In genomic region chr10:34423607-34424325, GRCh38 we compare ENCODE assay signal across 23 cellular contexts.
A peak's percentile ranks its signal among the peaks of the same experiment; 100 is the strongest.
DNase-seq lines count a peak whose midpoint lies in the region; ATAC-seq, FAIRE-seq and TF ChIP-seq lines count a peak whose summit lies in the region.
"Had no signal": no experiment of that assay in that cellular context is flagged by ENCODE, and none has a peak within 500 bp of the region (broad histone marks: within the 10 kb centered on the region; RNA-seq: fewer than 3 reads in every experiment).

No MANE protein-coding gene starts in this region.

- H3K4me3 ChIP-seq in HepG2 (replicated peaks in 1 of 3; ENCODE audit: insufficient read depth in 1 of 3, low read depth in 2 of 3, low read length in 3 of 3) (no peak overlapping the region), right lobe of liver (no peak overlapping the region), K562 (no peak overlapping the region), kidney (ENCODE audit: low read length in 2 of 2) (no peak overlapping the region)
- H3K4me3 ChIP-seq: BLaER1 treated with 17β-estradiol and CSF1 and Interleukin-3, amounts not matched to agents 10 nM and 100 nM; GM23248 had no signal

- peaks cover 31% of the 10 kb centered on the region for H3K4me1 ChIP-seq in HepG2 (ENCODE audit: insufficient read depth, low read length)
- no peaks in the 10 kb centered on the region for H3K4me1 ChIP-seq in right lobe of liver
- H3K4me1 ChIP-seq in K562 (replicated peaks in 1 of 2; ENCODE audit: control insufficient read depth in 2 of 2, insufficient read depth in 2 of 2, low read length in 2 of 2) = no peaks in the 10 kb centered on the region
- H3K4me1 ChIP-seq in kidney (ENCODE audit: control insufficient read depth in 1 of 2, insufficient read depth in 1 of 2, low read depth in 1 of 2, low read length in 2 of 2) = no peaks in the 10 kb centered on the region
- H3K4me1 ChIP-seq: BLaER1 treated with 17β-estradiol and CSF1 and Interleukin-3, amounts not matched to agents 10 nM and 100 nM had no signal

- no peaks in the 10 kb centered on the region for H3K9me3 Mint-ChIP-seq in stimulated activated naive B cell treated with anti-CD40 and anti-IgM and Interleukin-4, amounts not matched to agents 10 μg/mL and 1 μg/mL and 100 μg/mL, for 72 hours
- H3K9me3 Mint-ChIP-seq: CD4-positive, alpha-beta memory T cell; H9 had no signal

- 97% methylated on average over 2 of the region's 2 CpGs for WGBS in HepG2 (ENCODE audit: low lambda C conversion rate)
- 64% methylated on average over 2 of the region's 2 CpGs for WGBS in right lobe of liver (ENCODE audit: insufficient coverage, low coverage, low lambda C conversion rate, missing lambda C conversion rate)
- 15% methylated on average over 2 of the region's 2 CpGs for WGBS in K562 (ENCODE audit: insufficient coverage, low coverage, missing lambda C conversion rate)

- DNase-seq in HepG2 (ENCODE audit: low spot score) (no peak), right lobe of liver (no peak), K562 (ENCODE audit: extremely low read depth in 1 of 4, low spot score in 3 of 4) (no peak), kidney (no peak), NCI-H446 (lab: John Stamatoyannopoulos, UW) (no peak)
- no peak for DNase-seq in stimulated activated naive B cell treated with anti-CD40 and anti-IgM and Interleukin-4, amounts not matched to agents 10 μg/mL and 1 μg/mL and 100 μg/mL, for 72 hours
- DNase-seq in stimulated activated CD4-positive, alpha-beta T cell treated with anti-CD3 and anti-CD28 coated beads, Interleukin-12 subunit alpha, Interleukin-12 subunit beta, amount 100 ng/mL, for 4 hours = no peak
- DNase-seq: ACHN; AML-193; BE2C; Calu3; CD4-positive, alpha-beta memory T cell; COR-L47; DMS53; DMS79 treated with DMSO at 0.1 percent for 48 hours; H9 had no signal

- H3K27me3 ChIP-seq in HepG2 (ENCODE audit: control insufficient read depth in 1 of 2, insufficient read depth in 2 of 2, low read length in 2 of 2) = no peaks in the 10 kb centered on the region
- H3K27me3 ChIP-seq in right lobe of liver = no peaks in the 10 kb centered on the region
- no peaks in the 10 kb centered on the region for H3K27me3 ChIP-seq in K562 (ENCODE audit: control insufficient read depth in 2 of 2, insufficient read depth in 2 of 2, low read length in 2 of 2)
- H3K27me3 ChIP-seq: BE2C; BLaER1 treated with 17β-estradiol and CSF1 and Interleukin-3, amounts not matched to agents 10 nM and 100 nM had no signal

- ATAC-seq in HepG2 = no peak
- ATAC-seq in right lobe of liver = no peak
- no peak for ATAC-seq in K562
- no peak for ATAC-seq in stimulated activated naive B cell treated with anti-CD40 and anti-IgM and Interleukin-4, amounts not matched to agents 10 μg/mL and 1 μg/mL and 100 μg/mL, for 72 hours (replicated peaks)
- ATAC-seq: HCT116 had no signal

- CTCF ChIA-PET in HepG2 (lab: Yijun Ruan, JAX; ENCODE audit: low intra/inter-chr PET ratio, low total read pairs) (no interaction called here), K562 (lab: Yijun Ruan, JAX; ENCODE audit: low intra/inter-chr PET ratio) (no interaction called here)

- H3K36me3 ChIP-seq in HepG2 (replicated peaks in 1 of 2; ENCODE audit: control insufficient read depth in 1 of 2, insufficient read depth in 2 of 2, low read length in 2 of 2) = no peaks in the 10 kb centered on the region
- no peaks in the 10 kb centered on the region for H3K36me3 ChIP-seq in right lobe of liver
- no peaks in the 10 kb centered on the region for H3K36me3 ChIP-seq in K562 (ENCODE audit: control insufficient read depth, insufficient read depth, low read length)
- no peaks in the 10 kb centered on the region for H3K36me3 ChIP-seq in kidney (ENCODE audit: control insufficient read depth in 1 of 2, insufficient read depth in 2 of 2, low read length in 2 of 2)
- H3K36me3 ChIP-seq: BE2C; BLaER1 treated with 17β-estradiol and CSF1 and Interleukin-3, amounts not matched to agents 10 nM and 100 nM had no signal

- H3K9ac ChIP-seq in HepG2 (ENCODE audit: insufficient read depth, low read depth, low read length) (no peak overlapping the region), K562 (ENCODE audit: insufficient read depth in 1 of 2, low read depth in 2 of 2, low read length in 2 of 2) (no peak overlapping the region), kidney (ENCODE audit: low read length in 2 of 2) (no peak overlapping the region)
- H3K9ac ChIP-seq: BLaER1 treated with 17β-estradiol and CSF1 and Interleukin-3, amounts not matched to agents 10 nM and 100 nM; GM23248 had no signal

- in situ Hi-C loops in HepG2 (cut with HindIII; ENCODE audit: extremely low pct_ligation_motif_present, low pct_unique_long_range_greater_than_20kb) (no loop called here), K562 (cut with MboI) (no loop called here)

- TF ChIP-seq EP300 in HepG2 (IDR thresholded peaks at IDR 0.05; ENCODE audit: low read depth in 2 of 2, low read length in 2 of 2) = no peak
- no peak for TF ChIP-seq EP300 in HepG2 (CRISPR knock-in tag; IDR thresholded peaks at IDR 0.05; ENCODE audit: borderline replicate concordance)
- no peak for TF ChIP-seq EP300 in K562 (IDR thresholded peaks at IDR 0.05; ENCODE audit: low read length)

- H3K4me1 Mint-ChIP-seq in stimulated activated naive B cell treated with anti-CD40 and anti-IgM and Interleukin-4, amounts not matched to agents 10 μg/mL and 1 μg/mL and 100 μg/mL, for 72 hours = no peaks in the 10 kb centered on the region
- H3K4me1 Mint-ChIP-seq: CD4-positive, alpha-beta memory T cell had no signal

- H3K27ac ChIP-seq in HepG2 (ENCODE audit: extremely low read length, insufficient read depth, low read length) (no peak overlapping the region), right lobe of liver (no peak overlapping the region), K562 (ENCODE audit: extremely low read depth, low read depth, low read length) (no peak overlapping the region), kidney (ENCODE audit: low read depth in 2 of 2, low read length in 2 of 2) (no peak overlapping the region)
- H3K27ac ChIP-seq: 22Rv1; BLaER1 treated with 17β-estradiol and CSF1 and Interleukin-3, amounts not matched to agents 10 nM and 100 nM; GM23248 had no signal

- BruUV-seq in HepG2 (replicated peaks; lab: Mats Ljungman, UMichigan) (no TSS peak), K562 (replicated peaks; lab: Mats Ljungman, UMichigan) (no TSS peak)

- no peak overlapping the region for H3K4me3 Mint-ChIP-seq in stimulated activated naive B cell treated with anti-CD40 and anti-IgM and Interleukin-4, amounts not matched to agents 10 μg/mL and 1 μg/mL and 100 μg/mL, for 72 hours
- H3K4me3 Mint-ChIP-seq: CD4-positive, alpha-beta memory T cell; H9 had no signal

- no peaks in the 10 kb centered on the region for H3K9me1 ChIP-seq in K562 (ENCODE audit: control insufficient read depth, insufficient read depth, low read length)

- intact Hi-C loops in HepG2 (cut with micrococcal nuclease; ENCODE audit: unreplicated experiment) (no loop called here), right lobe of liver (cut with DNase I) (no loop called here), K562 (cut with micrococcal nuclease) (no loop called here), kidney (cut with DNase I) (no loop called here)

- POLR2A ChIA-PET in HepG2 (lab: Yijun Ruan, JAX) = no interaction called here
- POLR2A ChIA-PET in K562 (lab: Yijun Ruan, JAX) = no interaction called here

- H3K4me2 ChIP-seq in HepG2 (ENCODE audit: low read depth, low read length) (no peak overlapping the region), K562 (ENCODE audit: insufficient read depth, low read length) (no peak overlapping the region)
- H3K4me2 ChIP-seq: BLaER1 treated with 17β-estradiol and CSF1 and Interleukin-3, amounts not matched to agents 10 nM and 100 nM had no signal

- TF ChIP-seq CTCF in HepG2 (CRISPR knock-in tag; IDR thresholded peaks at IDR 0.05) (no peak), right lobe of liver (IDR thresholded peaks at IDR 0.05) (no peak), K562 (IDR thresholded peaks at IDR 0.05 in 2 of 3, conservative IDR thresholded peaks at IDR 0.05 in 1 of 3; ENCODE audit: insufficient read depth in 2 of 3, low read depth in 1 of 3, low read length in 3 of 3) (no peak), kidney (IDR thresholded peaks at IDR 0.05; ENCODE audit: borderline replicate concordance, extremely low read depth, insufficient read depth) (no peak)

- no peaks in the 10 kb centered on the region for H3K9me3 ChIP-seq in HepG2 (ENCODE audit: low read length)
- H3K9me3 ChIP-seq in right lobe of liver = no peaks in the 10 kb centered on the region
- H3K9me3 ChIP-seq in K562 (replicated peaks; ENCODE audit: control insufficient read depth, insufficient read depth, low read depth, low read length) = no peaks in the 10 kb centered on the region
- H3K9me3 ChIP-seq in kidney (ENCODE audit: control insufficient read depth in 1 of 2, low read length in 2 of 2) = no peaks in the 10 kb centered on the region
- H3K9me3 ChIP-seq: BE2C; BLaER1 treated with 17β-estradiol and CSF1 and Interleukin-3, amounts not matched to agents 10 nM and 100 nM had no signal

- H4K20me1 ChIP-seq in HepG2 (ENCODE audit: insufficient read depth, low read length) (no peaks in the 10 kb centered on the region), K562 (replicated peaks; ENCODE audit: control insufficient read depth, insufficient read depth, low read length) (no peaks in the 10 kb centered on the region)
- H4K20me1 ChIP-seq: BLaER1 treated with 17β-estradiol and CSF1 and Interleukin-3, amounts not matched to agents 10 nM and 100 nM had no signal

- no peaks in the 10 kb centered on the region for H3K79me2 ChIP-seq in HepG2 (ENCODE audit: insufficient read depth, low read length)
- H3K79me2 ChIP-seq in K562 (ENCODE audit: control insufficient read depth, insufficient read depth, low read length) = no peaks in the 10 kb centered on the region

- H3K27me3 Mint-ChIP-seq in stimulated activated naive B cell treated with anti-CD40 and anti-IgM and Interleukin-4, amounts not matched to agents 10 μg/mL and 1 μg/mL and 100 μg/mL, for 72 hours = no peaks in the 10 kb centered on the region
- H3K27me3 Mint-ChIP-seq: CD4-positive, alpha-beta memory T cell had no signal

- no peak for TF ChIP-seq RAD21 in HepG2 (CRISPR knock-in tag; IDR thresholded peaks at IDR 0.05)
- TF ChIP-seq RAD21 in K562 (CRISPR knock-in tag; conservative IDR thresholded peaks at IDR 0.05 in 1 of 2, IDR thresholded peaks at IDR 0.05 in 1 of 2) = no peak

- no peak overlapping the region for H3K27ac Mint-ChIP-seq in stimulated activated naive B cell treated with anti-CD40 and anti-IgM and Interleukin-4, amounts not matched to agents 10 μg/mL and 1 μg/mL and 100 μg/mL, for 72 hours
- H3K27ac Mint-ChIP-seq: CD4-positive, alpha-beta memory T cell had no signal

- TF ChIP-seq POLR2A in HepG2 (IDR thresholded peaks at IDR 0.05; ENCODE audit: insufficient read depth in 1 of 2, low read depth in 2 of 2, low read length in 2 of 2) (no peak), right lobe of liver (IDR thresholded peaks at IDR 0.05) (no peak), K562 (conservative IDR thresholded peaks at IDR 0.05) (no peak)

- H2AFZ ChIP-seq in HepG2 (ENCODE audit: low read length) (no peak overlapping the region), K562 (ENCODE audit: low read depth, low read length) (no peak overlapping the region)
- H2AFZ ChIP-seq: GM23248 had no signal

- FAIRE-seq in HepG2 (lab: Jason Lieb, UNC) (no peak), K562 (lab: Jason Lieb, UNC) (no peak), kidney (lab: Jason Lieb, UNC) (peak; percentile 27)
- FAIRE-seq: A204.1, GM12892, H1 had no signal

- H3K36me3 Mint-ChIP-seq in stimulated activated naive B cell treated with anti-CD40 and anti-IgM and Interleukin-4, amounts not matched to agents 10 μg/mL and 1 μg/mL and 100 μg/mL, for 72 hours = no peaks in the 10 kb centered on the region
- H3K36me3 Mint-ChIP-seq: CD4-positive, alpha-beta memory T cell had no signal

Comparison
In these comparisons a context has a peak if more than half of its experiments do, and no peak if none do; other contexts are left out.
1. Of the 241 proteins assayed by ChIP-seq in both HepG2 and K562: peak only in HepG2: MAFF; only in K562: none; in both: none; in neither: 239; mixed calls (peak in some experiments, not most) for 1.